ENCODE assay signal across 1 cellular context in the genomic region with DNA sequence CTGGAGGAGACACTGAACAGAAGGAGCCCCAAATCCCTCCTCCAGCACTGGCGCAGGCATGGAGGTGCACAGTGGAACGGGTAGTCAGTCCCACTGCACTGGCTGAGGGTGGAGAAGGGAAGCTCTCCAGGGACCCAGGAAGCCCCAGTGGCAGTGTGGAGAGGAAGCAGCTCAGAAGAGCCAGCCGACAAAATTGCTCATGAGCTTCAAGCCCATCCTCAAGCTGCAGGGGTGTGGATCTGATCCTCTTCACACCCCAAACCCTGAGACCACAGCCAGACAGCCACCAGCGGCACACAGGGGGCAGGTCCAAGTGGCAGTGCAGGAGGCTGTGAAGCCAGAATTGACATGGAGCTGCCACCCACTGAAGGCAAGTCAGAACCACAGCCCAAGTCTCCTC.
TF ChIP-seq lines count a peak whose summit lies in the region.

No MANE protein-coding gene starts in this region.

TF ChIP-seq in K562, 482 proteins besides CTCF, POLR2A, EP300 and RAD21:
- TF ChIP-seq ZNF354B (CRISPR knock-in tag; IDR thresholded peaks at IDR 0.05) (no peak), DIDO1 (tag; IDR thresholded peaks at IDR 0.05; ENCODE audit: low read depth) (no peak)
TF ChIP-seq in K562: peak in this region for 0.
